In the genomic region with DNA sequence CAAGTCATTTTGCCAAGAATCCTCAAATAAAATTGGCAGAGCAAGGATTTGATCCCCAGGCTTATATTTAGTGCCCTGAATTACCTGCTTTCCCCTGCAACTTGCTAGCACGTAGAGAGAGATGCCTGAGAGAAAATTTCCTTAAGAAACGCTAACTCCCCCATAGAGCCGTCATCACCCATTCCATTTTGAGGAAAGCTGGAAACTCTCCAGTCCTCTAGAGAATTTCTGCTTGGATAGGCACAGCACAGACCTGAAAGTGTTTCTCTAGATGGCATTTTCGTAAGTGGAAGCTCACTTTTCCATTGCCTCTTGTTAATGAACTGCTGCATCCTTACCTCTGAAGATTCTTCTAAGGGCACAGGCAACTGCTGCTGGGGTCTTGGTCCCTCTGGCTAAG, we compare ENCODE assay signal across 23 cellular contexts.
"Had no signal": no experiment of that assay in that cellular context is flagged by ENCODE, and none has a peak within 500 bp of the region (broad histone marks: within the 10 kb centered on the region; RNA-seq: fewer than 3 reads in every experiment).

No MANE protein-coding gene starts in this region.

- H3K36me3 ChIP-seq: brain microvascular endothelial cell, esophagus muscularis mucosa, lower lobe of right lung, stomach, suprapubic skin, tibial nerve had no signal

- H3K4me3 ChIP-seq: esophagus muscularis mucosa, lower lobe of right lung, stomach, suprapubic skin, tibial nerve had no signal

- H3K27me3 ChIP-seq: brain microvascular endothelial cell, stomach, tibial nerve had no signal

- H3K9me3 ChIP-seq: esophagus muscularis mucosa, lower lobe of right lung, suprapubic skin, tibial nerve had no signal

- H3K27ac ChIP-seq: brain microvascular endothelial cell, esophagus muscularis mucosa, lower lobe of right lung, parathyroid adenoma, stomach, suprapubic skin, tibial nerve had no signal

- FAIRE-seq: frontal cortex, keratinocyte had no signal

- H3K4me1 ChIP-seq: esophagus muscularis mucosa, lower lobe of right lung, parathyroid adenoma, stomach, suprapubic skin, tibial nerve had no signal

- DNase-seq: activated CD4-positive, alpha-beta T cell treated with anti-CD3 and anti-CD28 coated beads for 36 hours; activated CD4-positive, CD25-positive, alpha-beta regulatory T cell; activated CD8-positive, alpha-beta memory T cell treated with anti-CD3 and anti-CD28 coated beads, Interleukin-2, amount 10 ng/mL, durations not matched to agents 7 days and 5 days; activated CD8-positive, alpha-beta T cell treated with anti-CD3 and anti-CD28 coated beads, Interleukin-2, amount 10 ng/mL, durations not matched to agents 7 days and 5 days; activated naive CD4-positive, alpha-beta T cell; activated T-cell treated with anti-CD3 and anti-CD28 coated beads, Interleukin-2, amount 50 U/mL, for 48 hours; brain microvascular endothelial cell; glutamatergic neuron; lower lobe of right lung; mesenchymal stem cell; naive thymus-derived CD8-positive, alpha-beta T cell; nucleus accumbens; right cardiac atrium; stimulated activated CD4-positive, alpha-beta T cell treated with anti-CD3 and anti-CD28 coated beads, Interleukin-15, amount 100 ng/mL, for 24 hours; stimulated activated CD4-positive, alpha-beta T cell treated with anti-CD3 and anti-CD28 coated beads, Interleukin-2, amount 100 ng/mL, for 24 hours; stimulated activated naive B cell treated with anti-CD40 and anti-IgM and Interleukin-4, amounts not matched to agents 10 μg/mL and 1 μg/mL and 100 μg/mL, for 72 hours; stomach had no signal
